Comparison of ENCODE assay signal across 1 cellular context in the genomic region with DNA sequence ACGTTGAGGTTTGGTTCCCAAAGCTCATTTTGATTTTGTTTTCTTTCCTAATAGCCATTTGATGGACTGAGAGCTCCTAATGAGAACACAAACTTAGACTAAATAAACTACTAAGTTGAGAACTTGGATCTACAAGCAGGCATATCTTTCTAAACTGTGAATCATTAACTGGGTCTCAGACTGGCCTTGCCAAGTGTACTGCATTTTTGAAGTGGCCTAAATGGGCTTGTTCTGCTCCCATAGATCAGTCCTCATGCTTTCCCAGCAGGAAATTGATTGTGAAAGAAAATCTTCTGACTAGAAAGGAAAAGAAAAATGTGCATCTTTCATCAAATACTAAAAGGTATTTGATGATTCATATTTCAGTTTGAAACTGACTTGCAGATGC.
TF ChIP-seq lines count a peak whose summit lies in the region.

No MANE protein-coding gene starts in this region.

TF ChIP-seq in IMR-90, 13 proteins besides CTCF, POLR2A, EP300 and RAD21 (continued from another document):
- TF ChIP-seq, protein P1, sequence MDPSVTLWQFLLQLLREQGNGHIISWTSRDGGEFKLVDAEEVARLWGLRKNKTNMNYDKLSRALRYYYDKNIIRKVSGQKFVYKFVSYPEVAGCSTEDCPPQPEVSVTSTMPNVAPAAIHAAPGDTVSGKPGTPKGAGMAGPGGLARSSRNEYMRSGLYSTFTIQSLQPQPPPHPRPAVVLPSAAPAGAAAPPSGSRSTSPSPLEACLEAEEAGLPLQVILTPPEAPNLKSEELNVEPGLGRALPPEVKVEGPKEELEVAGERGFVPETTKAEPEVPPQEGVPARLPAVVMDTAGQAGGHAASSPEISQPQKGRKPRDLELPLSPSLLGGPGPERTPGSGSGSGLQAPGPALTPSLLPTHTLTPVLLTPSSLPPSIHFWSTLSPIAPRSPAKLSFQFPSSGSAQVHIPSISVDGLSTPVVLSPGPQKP (IDR thresholded peaks at IDR 0.05; ENCODE audit: borderline replicate concordance, low read depth, low read length): no peak
- no peak for TF ChIP-seq BHLHE40 (IDR thresholded peaks at IDR 0.05; ENCODE audit: low read depth, low read length)
- no peak for TF ChIP-seq RFX5 (IDR thresholded peaks at IDR 0.05; ENCODE audit: low read depth, low read length)
- no peak for TF ChIP-seq MXI1 (IDR thresholded peaks at IDR 0.05; ENCODE audit: borderline replicate concordance, low read depth, low read length)
- no peak for TF ChIP-seq NFE2L2 (IDR thresholded peaks at IDR 0.05; ENCODE audit: low read depth, low read length)
- TF ChIP-seq SMC3 (IDR thresholded peaks at IDR 0.05; ENCODE audit: low read depth, low read length): no peak
- TF ChIP-seq, protein P2, sequence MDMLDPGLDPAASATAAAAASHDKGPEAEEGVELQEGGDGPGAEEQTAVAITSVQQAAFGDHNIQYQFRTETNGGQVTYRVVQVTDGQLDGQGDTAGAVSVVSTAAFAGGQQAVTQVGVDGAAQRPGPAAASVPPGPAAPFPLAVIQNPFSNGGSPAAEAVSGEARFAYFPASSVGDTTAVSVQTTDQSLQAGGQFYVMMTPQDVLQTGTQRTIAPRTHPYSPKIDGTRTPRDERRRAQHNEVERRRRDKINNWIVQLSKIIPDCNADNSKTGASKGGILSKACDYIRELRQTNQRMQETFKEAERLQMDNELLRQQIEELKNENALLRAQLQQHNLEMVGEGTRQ (IDR thresholded peaks at IDR 0.05; ENCODE audit: low read depth, low read length): no peak
- no peak for TF ChIP-seq MAZ (IDR thresholded peaks at IDR 0.05; ENCODE audit: borderline replicate concordance, low read depth, low read length)
- no peak for TF ChIP-seq CEBPB (IDR thresholded peaks at IDR 0.05; ENCODE audit: low read depth, low read length)
- no peak for TF ChIP-seq RCOR1 (IDR thresholded peaks at IDR 0.05; ENCODE audit: insufficient replicate concordance, low read length)
- no peak for TF ChIP-seq FOS (IDR thresholded peaks at IDR 0.05; ENCODE audit: low read depth, low read length)
- no peak for TF ChIP-seq CHD1 (IDR thresholded peaks at IDR 0.05; ENCODE audit: low read depth, low read length)
TF ChIP-seq in IMR-90: peak in this region for 0.
